Comparison of ENCODE assay signal across 2 cellular contexts in the genomic region with DNA sequence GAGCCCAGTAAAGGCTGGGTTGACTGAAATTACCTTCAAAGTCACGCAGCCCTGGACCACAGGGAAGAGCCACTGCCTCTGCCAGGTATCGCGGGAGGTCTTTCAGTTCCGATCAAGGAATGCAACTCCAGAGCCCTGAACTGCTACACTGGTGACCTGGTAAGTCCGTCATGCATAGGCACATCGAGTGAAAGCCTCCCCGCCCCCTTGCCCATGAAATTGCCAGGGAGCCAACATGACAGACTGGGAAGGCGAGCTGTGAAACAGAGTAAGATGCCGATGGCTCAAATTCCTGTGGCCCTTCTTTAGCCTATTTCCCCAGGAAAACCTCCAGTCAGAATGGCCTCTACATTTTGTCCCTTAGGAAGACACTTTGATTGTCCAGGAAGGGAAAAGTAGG.
TF ChIP-seq lines count a peak whose summit lies in the region.

No MANE protein-coding gene starts in this region.

TF ChIP-seq in HCT116, 20 proteins besides CTCF, POLR2A, EP300 and RAD21:
- TF ChIP-seq CEBPB (IDR thresholded peaks at IDR 0.05; ENCODE audit: low read depth), result no peak
- no peak for TF ChIP-seq ZFX (IDR thresholded peaks at IDR 0.05)
- TF ChIP-seq ZNF274 (IDR thresholded peaks at IDR 0.05; ENCODE audit: low read depth, low read length), result no peak
- TF ChIP-seq CBX3 (IDR thresholded peaks at IDR 0.05; ENCODE audit: low read depth), result no peak
- TF ChIP-seq, protein P1, sequence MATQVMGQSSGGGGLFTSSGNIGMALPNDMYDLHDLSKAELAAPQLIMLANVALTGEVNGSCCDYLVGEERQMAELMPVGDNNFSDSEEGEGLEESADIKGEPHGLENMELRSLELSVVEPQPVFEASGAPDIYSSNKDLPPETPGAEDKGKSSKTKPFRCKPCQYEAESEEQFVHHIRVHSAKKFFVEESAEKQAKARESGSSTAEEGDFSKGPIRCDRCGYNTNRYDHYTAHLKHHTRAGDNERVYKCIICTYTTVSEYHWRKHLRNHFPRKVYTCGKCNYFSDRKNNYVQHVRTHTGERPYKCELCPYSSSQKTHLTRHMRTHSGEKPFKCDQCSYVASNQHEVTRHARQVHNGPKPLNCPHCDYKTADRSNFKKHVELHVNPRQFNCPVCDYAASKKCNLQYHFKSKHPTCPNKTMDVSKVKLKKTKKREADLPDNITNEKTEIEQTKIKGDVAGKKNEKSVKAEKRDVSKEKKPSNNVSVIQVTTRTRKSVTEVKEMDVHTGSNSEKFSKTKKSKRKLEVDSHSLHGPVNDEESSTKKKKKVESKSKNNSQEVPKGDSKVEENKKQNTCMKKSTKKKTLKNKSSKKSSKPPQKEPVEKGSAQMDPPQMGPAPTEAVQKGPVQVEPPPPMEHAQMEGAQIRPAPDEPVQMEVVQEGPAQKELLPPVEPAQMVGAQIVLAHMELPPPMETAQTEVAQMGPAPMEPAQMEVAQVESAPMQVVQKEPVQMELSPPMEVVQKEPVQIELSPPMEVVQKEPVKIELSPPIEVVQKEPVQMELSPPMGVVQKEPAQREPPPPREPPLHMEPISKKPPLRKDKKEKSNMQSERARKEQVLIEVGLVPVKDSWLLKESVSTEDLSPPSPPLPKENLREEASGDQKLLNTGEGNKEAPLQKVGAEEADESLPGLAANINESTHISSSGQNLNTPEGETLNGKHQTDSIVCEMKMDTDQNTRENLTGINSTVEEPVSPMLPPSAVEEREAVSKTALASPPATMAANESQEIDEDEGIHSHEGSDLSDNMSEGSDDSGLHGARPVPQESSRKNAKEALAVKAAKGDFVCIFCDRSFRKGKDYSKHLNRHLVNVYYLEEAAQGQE (IDR thresholded peaks at IDR 0.05; ENCODE audit: low read depth), result no peak
- no peak for TF ChIP-seq SRF (IDR thresholded peaks at IDR 0.05; ENCODE audit: low read depth)

TF ChIP-seq in K562, 482 proteins besides CTCF, POLR2A, EP300 and RAD21:
- TF ChIP-seq FUS (optimal IDR thresholded peaks at IDR 0.05; ENCODE audit: low read depth, low read length) (no peak), ZNF12 (CRISPR knock-in tag; IDR thresholded peaks at IDR 0.05) (no peak), SMARCA4 (IDR thresholded peaks at IDR 0.05) (no peak), RHOXF2B (CRISPR knock-in tag; conservative IDR thresholded peaks at IDR 0.05) (no peak), HMGN3 (IDR thresholded peaks at IDR 0.05; ENCODE audit: borderline replicate concordance, extremely low read depth, insufficient read length, low read depth, low read length) (no peak)
